In genomic region chr7:18221377-18222290, GRCh38 we compare ENCODE assay signal across 14 cellular contexts.
A peak's percentile ranks its signal among the peaks of the same experiment; 100 is the strongest.
DNase-seq lines count a peak whose midpoint lies in the region; ATAC-seq and TF ChIP-seq lines count a peak whose summit lies in the region.
"Had no signal": no experiment of that assay in that cellular context is flagged by ENCODE, and none has a peak within 500 bp of the region (broad histone marks: within the 10 kb centered on the region; RNA-seq: fewer than 3 reads in every experiment).

No MANE protein-coding gene starts in this region.

- H3F3A ChIP-seq in GM23248 (ENCODE audit: insufficient read depth) = no peaks in the 10 kb centered on the region

- H3K79me2 ChIP-seq in GM23248 (ENCODE audit: insufficient read depth) = no peaks in the 10 kb centered on the region

- H3K4me1 Mint-ChIP-seq in T-helper 2 cell treated with Interferon-gamma antibody and Interleukin-4, amounts not matched to agents 5 μg/mL and 100 μg/mL, for 36 hours (ENCODE audit: low read depth) = no peaks in the 10 kb centered on the region
- H3K4me1 Mint-ChIP-seq: CD8-positive, alpha-beta memory T cell had no signal

- H3K4me2 ChIP-seq in GM23248 (ENCODE audit: unreplicated experiment) = no peak overlapping the region

- H3K27ac Mint-ChIP-seq in T-helper 2 cell treated with Interferon-gamma antibody and Interleukin-4, amounts not matched to agents 5 μg/mL and 100 μg/mL, for 36 hours = no peak overlapping the region
- H3K27ac Mint-ChIP-seq: activated naive CD4-positive, alpha-beta T cell treated with anti-CD3 and anti-CD28 coated beads for 36 hours; CD8-positive, alpha-beta memory T cell had no signal

- no peak overlapping the region for H3K9ac ChIP-seq in GM23248

- in situ Hi-C loops in GM23248 (cut with MboI) = no loop called here

- H3K4me1 ChIP-seq in GM23248 (ENCODE audit: insufficient read depth) (no peaks in the 10 kb centered on the region; the same call in 1 of the 2 replicates), spleen (peaks cover 26 to 70% (median 60%) of the 10 kb centered on the region in 6 donors)

- whole genome bisulfite sequencing in GM23248 (ENCODE audit: low coverage in 1 of 2, low lambda C conversion rate in 2 of 2, missing lambda C conversion rate in 2 of 2), 2 experiments = 64 to 80% methylated on average over 2 of the region's 2 CpGs
- WGBS in spleen, 5 donors = 50 to 61% (median 57%) methylated on average over 2 of the region's 2 CpGs

- no peaks in the 10 kb centered on the region for H3K27me3 ChIP-seq in GM23248 (replicated peaks; ENCODE audit: insufficient read depth)
- H3K27me3 ChIP-seq in spleen (replicated peaks in 1 of 7) = no peaks in the 10 kb centered on the region
- no peaks in the 10 kb centered on the region for H3K27me3 ChIP-seq in H7 (ENCODE audit: control insufficient read depth, insufficient read depth, low read length)

- no peak overlapping the region for H3K4me3 Mint-ChIP-seq in T-helper 2 cell treated with Interferon-gamma antibody and Interleukin-4, amounts not matched to agents 5 μg/mL and 100 μg/mL, for 36 hours
- H3K4me3 Mint-ChIP-seq: activated naive CD4-positive, alpha-beta T cell treated with anti-CD3 and anti-CD28 coated beads for 36 hours; CD8-positive, alpha-beta memory T cell had no signal

- no peaks in the 10 kb centered on the region for H3K9me2 ChIP-seq in GM23248 (ENCODE audit: insufficient read depth)

- no peak overlapping the region for H2AFZ ChIP-seq in GM23248

- DNase-seq in GM23248 (peak; percentile 20), OCI-M1 (lab: John Stamatoyannopoulos, UW) (peak; percentile 17), fibroblast of the aortic adventitia (ENCODE audit: low read depth) (peak; percentile 66), spleen (no peak), H7 (no peak)
- DNase-seq in activated CD4-positive, alpha-beta T cell treated with anti-CD3 and anti-CD28 coated beads, Interleukin-2, amount 50 U/mL, for 4 hours = no peak
- no peak for DNase-seq in T-helper 2 cell treated with Interferon-gamma antibody and Interleukin-4, amounts not matched to agents 5 μg/mL and 100 μg/mL, for 36 hours (ENCODE audit: low spot score)
- DNase-seq: activated naive CD4-positive, alpha-beta T cell treated with anti-CD3 and anti-CD28 coated beads for 36 hours; CD8-positive, alpha-beta memory T cell; cerebellar nuclear complex; NCI-H1105; NCI-H2227 treated with DMSO at 0.1 percent for 48 hours had no signal

- intact Hi-C loops in spleen (cut with DNase I; ENCODE audit: low total_unique reads) = no loop called here

- no peaks in the 10 kb centered on the region for H3K36me3 Mint-ChIP-seq in T-helper 2 cell treated with Interferon-gamma antibody and Interleukin-4, amounts not matched to agents 5 μg/mL and 100 μg/mL, for 36 hours (ENCODE audit: low read depth)
- H3K36me3 Mint-ChIP-seq: CD8-positive, alpha-beta memory T cell had no signal

- H4K20me1 ChIP-seq in GM23248 (ENCODE audit: insufficient read depth) = no peaks in the 10 kb centered on the region

- H3K36me3 ChIP-seq in GM23248 (ENCODE audit: low read depth) (no peaks in the 10 kb centered on the region), spleen (no peaks in the 10 kb centered on the region), H7 (replicated peaks; ENCODE audit: control insufficient read depth, insufficient read depth, low read length) (no peaks in the 10 kb centered on the region)

- no peaks in the 10 kb centered on the region for H3K9me3 ChIP-seq in GM23248 (ENCODE audit: low read depth)
- H3K9me3 ChIP-seq in spleen = peaks cover 0 to 4% (median 0%) of the 10 kb centered on the region in 8 donors

- no peak overlapping the region for H3K27ac ChIP-seq in GM23248
- peak overlapping the region in 7 of 8 donors; percentile 40 to 70 (median 65) for H3K27ac ChIP-seq in spleen
- H3K27ac ChIP-seq: RWPE1 had no signal

- no peak overlapping the region for H3K4me3 ChIP-seq in GM23248
- no peak overlapping the region for H3K4me3 ChIP-seq in fibroblast of the aortic adventitia (ENCODE audit: low read depth, low read length)
- no peak overlapping the region for H3K4me3 ChIP-seq in spleen
- no peak overlapping the region for H3K4me3 ChIP-seq in H7 (ENCODE audit: insufficient read depth, low read depth, low read length)

- no peaks in the 10 kb centered on the region for H3K9me3 Mint-ChIP-seq in T-helper 2 cell treated with Interferon-gamma antibody and Interleukin-4, amounts not matched to agents 5 μg/mL and 100 μg/mL, for 36 hours
- H3K9me3 Mint-ChIP-seq: activated naive CD4-positive, alpha-beta T cell treated with anti-CD3 and anti-CD28 coated beads for 36 hours; CD8-positive, alpha-beta memory T cell had no signal

- no peaks in the 10 kb centered on the region for H3K27me3 Mint-ChIP-seq in T-helper 2 cell treated with Interferon-gamma antibody and Interleukin-4, amounts not matched to agents 5 μg/mL and 100 μg/mL, for 36 hours (ENCODE audit: low read depth)

- no peak for TF ChIP-seq POLR2A in spleen (IDR thresholded peaks at IDR 0.05)

- no peak for ATAC-seq in HG02642 (IDR thresholded peaks at IDR 0.05; ENCODE audit: poor library complexity, unreplicated experiment)

- TF ChIP-seq CTCF in fibroblast of the aortic adventitia (IDR thresholded peaks at IDR 0.05; ENCODE audit: insufficient read depth, low read length) (no peak), spleen (IDR thresholded peaks at IDR 0.05 in 8 of 11, conservative IDR thresholded peaks at IDR 0.05 in 3 of 11) (no peak)

Comparison
In these comparisons a context has a peak if more than half of its experiments do, and no peak if none do; other contexts are left out.
1. DNase-seq: peak in GM23248 (single experiment), OCI-M1 (single experiment) and fibroblast of the aortic adventitia (single experiment); none in spleen (single experiment), activated CD4-positive, alpha-beta T cell treated with anti-CD3 and anti-CD28 coated beads, Interleukin-2, amount 50 U/mL, for 4 hours (0 of 2), H7 (single experiment) and T-helper 2 cell treated with Interferon-gamma antibody and Interleukin-4, amounts not matched to agents 5 μg/mL and 100 μg/mL, for 36 hours (single experiment).